ENCODE assay signal across 25 cellular contexts in genomic region chr16:1434644-1435592, GRCh38. TPM values are rescaled to one million over a fixed set of nuclear protein-coding genes. Genes with fewer than 3 reads are reported as not detected.
A peak's percentile ranks its signal among the peaks of the same experiment; 100 is the strongest.
DNase-seq lines count a peak whose midpoint lies in the region; ATAC-seq, FAIRE-seq and TF ChIP-seq lines count a peak whose summit lies in the region.
"Had no signal": no experiment of that assay in that cellular context is flagged by ENCODE, and none has a peak within 500 bp of the region (broad histone marks: within the 10 kb centered on the region; RNA-seq: fewer than 3 reads in every experiment).

No MANE protein-coding gene starts in this region.

- H3K18ac ChIP-seq in H1 (ENCODE audit: extremely low read depth, low read length) = no peak overlapping the region

- POLR2A ChIA-PET in H1 (lab: Charles Lee; ENCODE audit: partially characterized antibody) = interaction anchor here (0.6 to 2.4 kb wide), 9 partner anchors 9 to 103 kb away, joined by 3 to 7 read pairs (median 3); partner anchors contain the start of genes CCDC154 and UQCC4

- DNase-seq in COLO668 (lab: John Stamatoyannopoulos, UW; ENCODE audit: unreplicated experiment) (peak; percentile 23), H1 (ENCODE audit: low read depth in 1 of 2, low spot score in 2 of 2) (no peak), uterus (no peak), psoas muscle (no peak)
- DNase-seq: AML-193; CD8-positive, alpha-beta T cell; DMS 273 treated with DMSO at 0.1 percent for 48 hours; DND-41; GOT3; NCI-H1092; NCI-H1417 treated with DMSO at 0.1 percent for 48 hours; NCI-H1694 treated with DMSO at 0.1 percent for 48 hours; NCI-H2081 treated with DMSO at 0.1 percent for 48 hours; NCI-H2171; NCI-H226; NCI-H510A; NCI-H69; Right ventricle myocardium superior; RPMI8226 had no signal

- H3K27me3 ChIP-seq in H1 (replicated peaks in 1 of 4; ENCODE audit: control insufficient read depth in 3 of 4, extremely low read depth in 1 of 4, insufficient read depth in 3 of 4, low read length in 3 of 4) = no peaks in the 10 kb centered on the region
- H3K27me3 ChIP-seq in uterus = no peaks in the 10 kb centered on the region
- H3K27me3 ChIP-seq in psoas muscle (ENCODE audit: insufficient read depth in 3 of 3, low read length in 2 of 3) = no peaks in the 10 kb centered on the region

- TF ChIP-seq CTCF in H1 (IDR thresholded peaks at IDR 0.05; ENCODE audit: control extremely low read depth in 1 of 3, insufficient read depth in 1 of 3, low read depth in 1 of 3, low read length in 3 of 3) = no peak
- no peak for TF ChIP-seq CTCF in uterus (IDR thresholded peaks at IDR 0.05)
- no peak for TF ChIP-seq CTCF in psoas muscle (IDR thresholded peaks at IDR 0.05)

- no peak overlapping the region for H2AFZ ChIP-seq in H1 (ENCODE audit: low read length)

- H2AK5ac ChIP-seq in H1 (ENCODE audit: low read depth, low read length) = no peak overlapping the region

- no peaks in the 10 kb centered on the region for H4K20me1 ChIP-seq in H1 (replicated peaks in 1 of 2; ENCODE audit: control insufficient read depth in 1 of 2, insufficient read depth in 2 of 2, low read length in 2 of 2)

- H3K23ac ChIP-seq in H1 (ENCODE audit: insufficient read length) = no peak overlapping the region

- no peak overlapping the region for H2BK120ac ChIP-seq in H1 (replicated peaks; ENCODE audit: low read depth, low read length)

- H4K5ac ChIP-seq in H1 (ENCODE audit: insufficient read length, low read depth, low read length) = no peak overlapping the region

- no peak overlapping the region for H3K9ac ChIP-seq in H1 (replicated peaks in 1 of 4; ENCODE audit: extremely low read depth in 1 of 4, low read depth in 3 of 4, low read length in 3 of 4)

- no peak overlapping the region for H2BK20ac ChIP-seq in H1 (ENCODE audit: low read length)

- H2BK15ac ChIP-seq in H1 (ENCODE audit: low read length) = no peak overlapping the region

- H3K23me2 ChIP-seq in H1 (ENCODE audit: low read depth, low read length) = no peaks in the 10 kb centered on the region

- H3K14ac ChIP-seq in H1 (ENCODE audit: insufficient read length) = no peak overlapping the region

- 94% methylated on average over 33 of the region's 40 CpGs; no CpG with 5 or more reads in 1 of the 2 experiments for WGBS in H1 (ENCODE audit: extremely low coverage in 1 of 2, insufficient coverage in 1 of 2, insufficient read length in 1 of 2, insufficient replicate concordance in 2 of 2, low coverage in 1 of 2, low lambda C conversion rate in 2 of 2, missing lambda C conversion rate in 1 of 2), 2 experiments
- 93 to 94% (median 93%) methylated on average over 35 to 40 of the region's 40 CpGs for WGBS in psoas muscle, 3 donors

- H3K79me1 ChIP-seq in H1 (ENCODE audit: low read depth, low read length) = no peaks in the 10 kb centered on the region

- H3K9me3 ChIP-seq in H1 (ENCODE audit: insufficient read depth in 2 of 2, low read depth in 1 of 2, low read length in 1 of 2) = no peaks in the 10 kb centered on the region
- no peaks in the 10 kb centered on the region for H3K9me3 ChIP-seq in uterus
- no peaks in the 10 kb centered on the region for H3K9me3 ChIP-seq in psoas muscle
- H3K9me3 ChIP-seq: A549, SJSA1 had no signal

- no peaks in the 10 kb centered on the region for H3K79me2 ChIP-seq in H1 (ENCODE audit: control insufficient read depth in 1 of 2, insufficient read depth in 2 of 2, low read length in 2 of 2)

- H3K27ac ChIP-seq in H1 (ENCODE audit: low read depth, low read length) = no peak overlapping the region
- H3K27ac ChIP-seq in uterus = no peak overlapping the region
- H3K27ac ChIP-seq in psoas muscle = no peak overlapping the region
- H3K27ac ChIP-seq: A549, C4-2B, SJSA1 had no signal

- intact Hi-C loops in uterus (cut with DNase I; ENCODE audit: low total_unique reads) = no loop called here
- intact Hi-C loops in psoas muscle (cut with DNase I) = loop anchor here in 1 of 2 donors (2.0 kb wide), 1 partner anchor 132 kb away; no protein-coding TSS in a partner anchor

- no peak overlapping the region for H2BK5ac ChIP-seq in H1 (ENCODE audit: low read depth, low read length)

- H3K4me3 ChIP-seq in H1 (ENCODE audit: extremely low read depth in 1 of 4, insufficient read depth in 2 of 4, low read depth in 3 of 4, low read length in 4 of 4) (no peak overlapping the region), uterus (no peak overlapping the region), psoas muscle (no peak overlapping the region)
- H3K4me3 ChIP-seq: A549, SJSA1 had no signal

- peak overlapping the region; percentile 51; the same call in 1 of the 2 replicates for H4K8ac ChIP-seq in H1 (ENCODE audit: extremely low read depth, insufficient read depth, low read length)

- H4K91ac ChIP-seq in H1 (replicated peaks; ENCODE audit: insufficient read length, low read length) = no peak overlapping the region

- H3K4me2 ChIP-seq in H1 (ENCODE audit: insufficient read depth in 1 of 2, low read depth in 2 of 2, low read length in 2 of 2) = no peak overlapping the region
- H3K4me2 ChIP-seq: A549 had no signal

- H3K56ac ChIP-seq in H1 (replicated peaks; ENCODE audit: insufficient read length, low read depth, low read length) = no peak overlapping the region

- no peak overlapping the region for H2BK12ac ChIP-seq in H1 (ENCODE audit: low read depth, low read length)

- no peak overlapping the region for H3K4ac ChIP-seq in H1 (replicated peaks; ENCODE audit: insufficient read length, low read depth, low read length)

- H3K36me3 ChIP-seq in H1 (ENCODE audit: control insufficient read depth in 2 of 4, insufficient read depth in 4 of 4, low read length in 3 of 4) (no peaks in the 10 kb centered on the region), uterus (no peaks in the 10 kb centered on the region), psoas muscle (ENCODE audit: insufficient read depth in 1 of 2, low read depth in 1 of 2) (peaks cover 0 to 7% of the 10 kb centered on the region in 2 donors)
- H3K36me3 ChIP-seq: SJSA1 had no signal

- TF ChIP-seq EP300 in H1 (IDR thresholded peaks at IDR 0.05; ENCODE audit: borderline replicate concordance in 1 of 2, low read depth in 2 of 2, low read length in 2 of 2) = no peak

- FAIRE-seq in H1 (lab: Jason Lieb, UNC) = no peak
- FAIRE-seq: A549, GM12892 had no signal

- no peak for TF ChIP-seq RAD21 in H1 (IDR thresholded peaks at IDR 0.05 in 1 of 2, conservative IDR thresholded peaks at IDR 0.05 in 1 of 2; ENCODE audit: low read depth in 2 of 2, low read length in 2 of 2)

- no peaks in the 10 kb centered on the region; a peak in 1 of 7 replicates for H3K4me1 ChIP-seq in H1 (replicated peaks in 1 of 4; ENCODE audit: control insufficient read depth in 3 of 4, insufficient read depth in 4 of 4, low read length in 3 of 4)
- no peaks in the 10 kb centered on the region for H3K4me1 ChIP-seq in uterus
- no peaks in the 10 kb centered on the region for H3K4me1 ChIP-seq in psoas muscle
- H3K4me1 ChIP-seq: SJSA1 had no signal

- CTCF ChIA-PET in H1 (lab: Charles Lee; ENCODE audit: partially characterized antibody) = interaction anchor here (0.9 to 1.8 kb wide), 7 partner anchors 9 to 135 kb away, joined by 3 to 6 read pairs (median 3); no protein-coding TSS in a partner anchor

- no peak for ATAC-seq in psoas muscle
- ATAC-seq: A549; CD8-positive, alpha-beta T cell; HCT116 had no signal

- no peak for TF ChIP-seq POLR2A in H1 (IDR thresholded peaks at IDR 0.05; ENCODE audit: control extremely low read depth in 1 of 2, low read depth in 2 of 2, low read length in 2 of 2)
- TF ChIP-seq POLR2A in uterus (IDR thresholded peaks at IDR 0.05) = no peak

RNA-seq across cellular contexts. Expression of gene PERCC1, which starts 4.0 kb away (rescaled TPM):
- total RNA-seq in H1 (2021; fragmentation: NEBNext Ultra II Directional; extraction: Animal tissue kit (Norgen Biotek cat#: 25700)) = not detected in 2 replicates
- polyA plus RNA-seq in H1 (2011; rRNA removed) = not detected in 2 replicates
- polyA plus RNA-seq in H1 (2011; cell fraction: cytosol; rRNA removed) = not detected
- polyA plus RNA-seq in H1 (2011; cell fraction: nucleus; rRNA removed) = not detected
- not detected in 4 replicates for polyA plus RNA-seq in H1 (2012, experiment 1 of 2)
- polyA plus RNA-seq in H1 (2012, experiment 2 of 2) = not detected
- polyA plus RNA-seq in H1 (2013, experiment 1 of 2) = not detected
- not detected for polyA plus RNA-seq in H1 (2013, experiment 2 of 2)
- not detected in 2 replicates for polyA minus RNA-seq in H1 (2011; rRNA and poly(A)+ RNA removed)
- not detected for polyA minus RNA-seq in H1 (2011; cell fraction: cytosol; rRNA and poly(A)+ RNA removed)
- not detected for polyA minus RNA-seq in H1 (2011; cell fraction: nucleus; rRNA and poly(A)+ RNA removed)
- not detected for total RNA-seq in uterus
- total RNA-seq in psoas muscle = not detected
- under 1 TPM in 1 of 3 donors, not detected in 2; 0.08 TPM for polyA plus RNA-seq in psoas muscle
- total RNA-seq: SJSA1 had no signal
- polyA plus RNA-seq: A549, IgD-negative memory B cell had no signal

RNA-seq across cellular contexts. Expression of gene CCDC154, which starts 9.4 kb away (rescaled TPM):
- total RNA-seq in H1 (2021; fragmentation: NEBNext Ultra II Directional; extraction: Animal tissue kit (Norgen Biotek cat#: 25700)) = 0.88 and 1.3 TPM in 2 replicates
- polyA plus RNA-seq in H1 (2011; rRNA removed) = 0.15 and 0.58 TPM in 2 replicates
- 0.56 TPM for polyA plus RNA-seq in H1 (2011; cell fraction: cytosol; rRNA removed)
- 2.4 TPM for polyA plus RNA-seq in H1 (2011; cell fraction: nucleus; rRNA removed)
- 0.43 to 1.3 TPM (median 0.79 TPM) in 4 replicates for polyA plus RNA-seq in H1 (2012, experiment 1 of 2)
- 0.05 TPM for polyA plus RNA-seq in H1 (2012, experiment 2 of 2)
- 0.16 TPM for polyA plus RNA-seq in H1 (2013, experiment 1 of 2)
- polyA plus RNA-seq in H1 (2013, experiment 2 of 2) = 0.13 TPM
- polyA minus RNA-seq in H1 (2011; rRNA and poly(A)+ RNA removed) = not detected in 2 replicates
- polyA minus RNA-seq in H1 (2011; cell fraction: cytosol; rRNA and poly(A)+ RNA removed) = not detected
- not detected for polyA minus RNA-seq in H1 (2011; cell fraction: nucleus; rRNA and poly(A)+ RNA removed)
- 1 to 10 TPM in 1 of 4 donors, under 1 TPM in 2, not detected in 1; 0.48 to 5.3 (median 0.51) TPM for total RNA-seq in uterus
- 1 to 10 TPM in 1 of 4 donors, under 1 TPM in 3; 0.27 to 1.5 (median 0.55) TPM for total RNA-seq in psoas muscle
- under 1 TPM in 2 of 3 donors, not detected in 1; 0.21 to 0.38 TPM for polyA plus RNA-seq in psoas muscle
- total RNA-seq: SJSA1 had no signal

RNA-seq across cellular contexts. Expression of gene UQCC4, which starts 14.4 kb away (rescaled TPM):
- total RNA-seq in H1 (2021; fragmentation: NEBNext Ultra II Directional; extraction: Animal tissue kit (Norgen Biotek cat#: 25700)) = 13.4 and 14.9 TPM in 2 replicates
- polyA plus RNA-seq in H1 (2011; rRNA removed) (33.8 and 35.0 TPM in 2 replicates), psoas muscle (10 to 100 TPM; 27.1 to 66.5 (median 63.7) TPM)
- polyA plus RNA-seq in H1 (2011; cell fraction: cytosol; rRNA removed) = 31.5 TPM
- polyA plus RNA-seq in H1 (2011; cell fraction: nucleus; rRNA removed) = 22.3 TPM
- 15.3 to 20.8 TPM (median 19.9 TPM) in 4 replicates for polyA plus RNA-seq in H1 (2012, experiment 1 of 2)
- polyA plus RNA-seq in H1 (2012, experiment 2 of 2) = 16.5 TPM
- 18.8 TPM for polyA plus RNA-seq in H1 (2013, experiment 1 of 2)
- polyA plus RNA-seq in H1 (2013, experiment 2 of 2) = 20.4 TPM
- 7.0 and 7.6 TPM in 2 replicates for polyA minus RNA-seq in H1 (2011; rRNA and poly(A)+ RNA removed)
- 8.1 TPM for polyA minus RNA-seq in H1 (2011; cell fraction: cytosol; rRNA and poly(A)+ RNA removed)
- 13.3 TPM for polyA minus RNA-seq in H1 (2011; cell fraction: nucleus; rRNA and poly(A)+ RNA removed)
- total RNA-seq in uterus (10 to 100 TPM in 3 of 4 donors, 1 to 10 TPM in 1; 8.0 to 90.2 (median 21.4) TPM), psoas muscle (10 to 100 TPM; 11.7 to 22.8 (median 19.4) TPM)

RNA-seq across cellular contexts. Expression of gene UNKL, which starts 20.4 kb away (rescaled TPM):
- 31.8 and 32.1 TPM in 2 replicates for total RNA-seq in H1 (2021; fragmentation: NEBNext Ultra II Directional; extraction: Animal tissue kit (Norgen Biotek cat#: 25700))
- 25.1 and 32.0 TPM in 2 replicates for polyA plus RNA-seq in H1 (2011; rRNA removed)
- 32.1 TPM for polyA plus RNA-seq in H1 (2011; cell fraction: cytosol; rRNA removed)
- polyA plus RNA-seq in H1 (2011; cell fraction: nucleus; rRNA removed) = 126 TPM
- 11.6 to 23.0 TPM (median 17.3 TPM) in 4 replicates for polyA plus RNA-seq in H1 (2012, experiment 1 of 2)
- 8.4 TPM for polyA plus RNA-seq in H1 (2012, experiment 2 of 2)
- polyA plus RNA-seq in H1 (2013, experiment 1 of 2) = 15.8 TPM
- polyA plus RNA-seq in H1 (2013, experiment 2 of 2) = 13.7 TPM
- polyA minus RNA-seq in H1 (2011; rRNA and poly(A)+ RNA removed) = 7.3 and 13.6 TPM in 2 replicates
- polyA minus RNA-seq in H1 (2011; cell fraction: cytosol; rRNA and poly(A)+ RNA removed) = 30.1 TPM
- polyA minus RNA-seq in H1 (2011; cell fraction: nucleus; rRNA and poly(A)+ RNA removed) = 31.8 TPM
- 10 to 100 TPM; 13.5 to 63.3 (median 27.6) TPM for total RNA-seq in uterus
- 10 to 100 TPM; 21.9 to 41.0 (median 34.2) TPM for total RNA-seq in psoas muscle
- polyA plus RNA-seq in psoas muscle = 10 to 100 TPM; 17.3 to 58.7 (median 19.2) TPM

RNA-seq across cellular contexts. Expression of gene CLCN7, which starts 39.9 kb away (rescaled TPM):
- 76.5 and 81.5 TPM in 2 replicates for total RNA-seq in H1 (2021; fragmentation: NEBNext Ultra II Directional; extraction: Animal tissue kit (Norgen Biotek cat#: 25700))
- polyA plus RNA-seq in H1 (2011; rRNA removed) (38.6 and 79.6 TPM in 2 replicates), psoas muscle (10 to 100 TPM; 27.0 to 33.6 (median 29.7) TPM)
- 41.1 TPM for polyA plus RNA-seq in H1 (2011; cell fraction: cytosol; rRNA removed)
- polyA plus RNA-seq in H1 (2011; cell fraction: nucleus; rRNA removed) = 372 TPM
- polyA plus RNA-seq in H1 (2012, experiment 1 of 2) = 64.4 to 95.0 TPM (median 79.5 TPM) in 4 replicates
- 57.4 TPM for polyA plus RNA-seq in H1 (2012, experiment 2 of 2)
- 61.1 TPM for polyA plus RNA-seq in H1 (2013, experiment 1 of 2)
- 57.1 TPM for polyA plus RNA-seq in H1 (2013, experiment 2 of 2)
- polyA minus RNA-seq in H1 (2011; rRNA and poly(A)+ RNA removed) = 30.3 and 38.3 TPM in 2 replicates
- polyA minus RNA-seq in H1 (2011; cell fraction: cytosol; rRNA and poly(A)+ RNA removed) = 33.2 TPM
- 76.7 TPM for polyA minus RNA-seq in H1 (2011; cell fraction: nucleus; rRNA and poly(A)+ RNA removed)
- total RNA-seq in uterus (100 to 1,000 TPM in 1 of 4 donors, 10 to 100 TPM in 3; 21.5 to 145 (median 57.2) TPM), psoas muscle (10 to 100 TPM; 41.2 to 65.4 (median 46.2) TPM)
